24 cellular contexts compared by ENCODE assay signal in the genomic region with DNA sequence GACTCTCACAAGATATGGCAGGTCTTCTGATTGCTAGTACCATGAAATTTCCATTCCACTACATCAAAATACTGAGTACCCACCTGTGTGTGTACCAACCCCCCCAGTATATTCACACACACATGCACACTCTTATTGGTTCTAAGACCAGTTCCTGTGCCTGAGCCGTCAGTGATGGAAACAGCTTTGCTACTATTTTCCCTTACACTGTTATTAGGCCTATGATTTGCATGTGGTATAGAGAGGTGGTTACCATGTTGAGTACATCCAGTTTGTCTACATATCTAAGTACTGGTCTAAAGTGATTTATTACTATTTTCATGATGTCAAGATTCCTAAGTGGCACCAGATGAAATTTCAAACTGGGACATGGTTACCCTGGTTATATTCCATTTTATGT.
DNase-seq lines count a peak whose midpoint lies in the region; ATAC-seq and TF ChIP-seq lines count a peak whose summit lies in the region.
"Had no signal": no experiment of that assay in that cellular context is flagged by ENCODE, and none has a peak within 500 bp of the region (broad histone marks: within the 10 kb centered on the region; RNA-seq: fewer than 3 reads in every experiment).

No MANE protein-coding gene starts in this region.

- H3K27me3 ChIP-seq in breast epithelium: no peaks in the 10 kb centered on the region
- H3K27me3 ChIP-seq in MG63: no peaks in the 10 kb centered on the region
- H3K27me3 ChIP-seq: BLaER1, neural progenitor cell, thyroid gland had no signal

- no peak overlapping the region for H3K27ac ChIP-seq in breast epithelium
- H3K27ac ChIP-seq: BLaER1, neural progenitor cell, thyroid gland had no signal

- no peak overlapping the region for H3K4me3 ChIP-seq in breast epithelium
- no peak overlapping the region for H3K4me3 ChIP-seq in MG63
- H3K4me3 ChIP-seq: BLaER1, neural progenitor cell, thyroid gland had no signal

- intact Hi-C loops in breast epithelium (cut with DNase I; ENCODE audit: low total_unique reads): no loop called here

- H3K36me3 ChIP-seq in breast epithelium (no peaks in the 10 kb centered on the region), MG63 (no peaks in the 10 kb centered on the region)
- H3K36me3 ChIP-seq: BLaER1, neural progenitor cell, thyroid gland had no signal

- TF ChIP-seq CTCF in breast epithelium (IDR thresholded peaks at IDR 0.05): no peak

- no peak for TF ChIP-seq POLR2A in breast epithelium (IDR thresholded peaks at IDR 0.05)

- no peaks in the 10 kb centered on the region for H3K9me3 ChIP-seq in breast epithelium
- H3K9me3 ChIP-seq in MG63: peaks cover 2% of the 10 kb centered on the region; the same call in 1 of the 2 replicates
- H3K9me3 ChIP-seq: BLaER1, thyroid gland had no signal

- ATAC-seq in GM18520 (IDR thresholded peaks at IDR 0.05; ENCODE audit: unreplicated experiment) (peak; percentile 99), GM19397 (IDR thresholded peaks at IDR 0.05; ENCODE audit: unreplicated experiment) (peak; percentile 78), HG02798 (IDR thresholded peaks at IDR 0.05; ENCODE audit: poor library complexity, unreplicated experiment) (peak; percentile 71), HG03520 (IDR thresholded peaks at IDR 0.05; ENCODE audit: unreplicated experiment) (peak; percentile 78)
- ATAC-seq: SK-N-SH treated with all-trans-retinoic acid at 6 μM for 48 hours had no signal

- H3K4me1 ChIP-seq in breast epithelium: no peaks in the 10 kb centered on the region
- H3K4me1 ChIP-seq: BLaER1, neural progenitor cell, thyroid gland had no signal

- DNase-seq in GM19238 (ENCODE audit: insufficient read length, low spot score) (no peak), breast epithelium (ENCODE audit: low spot score in 2 of 2) (no peak), C1 segment of cervical spinal cord (lab: John Stamatoyannopoulos, UW) (no peak), MG63 (no peak)
- DNase-seq: activated B cell treated with CpG ODN at 0.5 μM for 24 hours; activated CD4-positive, alpha-beta memory T cell treated with anti-CD3 and anti-CD28 coated beads for 36 hours; activated naive CD4-positive, alpha-beta T cell treated with Interleukin-2 at 50 U/mL for 16 hours; amygdala; caudate nucleus; dermis blood vessel endothelial cell; GOT3; KBM-7; NCI-H187; NCI-H226; stimulated activated naive CD4-positive, alpha-beta T cell treated with Interleukin-2 at 50 U/mL for 16 hours; T-helper 9 cell; thyroid gland had no signal
